8 cellular contexts compared by ENCODE assay signal in genomic region chr17:73092518-73093135, GRCh38. TPM values are rescaled to one million over a fixed set of nuclear protein-coding genes. Genes with fewer than 3 reads are reported as not detected.
DNase-seq lines count a peak whose midpoint lies in the region; ATAC-seq, FAIRE-seq and TF ChIP-seq lines count a peak whose summit lies in the region.

Gene SLC39A11, minus strand, starts transcription at chr17:73092688. Its CDS starts 3,924 bp downstream, at chr17:73088764.

- no peaks in the 10 kb centered on the region for H3K79me2 ChIP-seq in ACC112 (ENCODE audit: control insufficient read depth, insufficient read depth, low read length, unreplicated experiment)

- H3K27ac ChIP-seq in ACC112 (ENCODE audit: low read depth, low read length) (no peak within 1 kb of the TSS), WERI-Rb-1 (peak within 1 kb of the TSS; percentile 71)

- no peak for FAIRE-seq in bronchial epithelial cell (lab: Jason Lieb, UNC)

- H3K27me3 ChIP-seq in ACC112 (ENCODE audit: insufficient read depth, low read length) (peaks cover 5% of the 10 kb centered on the region; the same call in 1 of the 2 replicates), WERI-Rb-1 (ENCODE audit: insufficient read depth, low read depth, severe bottlenecking) (no peaks in the 10 kb centered on the region), bronchial epithelial cell (ENCODE audit: control insufficient read depth, insufficient read depth, low read length) (peaks cover 2% of the 10 kb centered on the region)

- H3K4me3 ChIP-seq in ACC112 (ENCODE audit: low read depth, low read length) (peak within 1 kb of the TSS; percentile 88), WERI-Rb-1 (ENCODE audit: low read depth, low read length) (peak within 1 kb of the TSS; percentile 58), bronchial epithelial cell (ENCODE audit: low read depth, low read length) (peak within 1 kb of the TSS; percentile 76)

- peaks cover 14% of the 10 kb centered on the region for H3K4me1 ChIP-seq in ACC112 (ENCODE audit: control insufficient read depth, insufficient read depth, low read length, unreplicated experiment)

- DNase-seq in NCI-H2196 (lab: John Stamatoyannopoulos, UW; ENCODE audit: unreplicated experiment) (peak; percentile 93), WERI-Rb-1 (peak; percentile 99), bronchial epithelial cell (ENCODE audit: low read depth) (peak; percentile 83), iPS-NIHi7 (ENCODE audit: extremely low spot score) (peak; percentile 97), smooth muscle cell of the brain vasculature (ENCODE audit: low read depth, low spot score) (peak; percentile 88)

- TF ChIP-seq CTCF in WERI-Rb-1 (IDR thresholded peaks at IDR 0.05; ENCODE audit: low read depth, low read length) (no peak), bronchial epithelial cell (IDR thresholded peaks at IDR 0.05; ENCODE audit: insufficient read depth, low read length, severe bottlenecking) (no peak)

- H3K36me3 ChIP-seq in ACC112 (ENCODE audit: insufficient read depth, low read length) (no peaks in the 10 kb centered on the region), WERI-Rb-1 (peaks cover 3% of the 10 kb centered on the region), bronchial epithelial cell (ENCODE audit: control insufficient read depth, insufficient read depth, low read length) (peaks cover 1% of the 10 kb centered on the region)

- peaks cover 2% of the 10 kb centered on the region for H3K9me3 ChIP-seq in WERI-Rb-1 (ENCODE audit: severe bottlenecking)

- peak; percentile 98 for ATAC-seq in GM18868 (IDR thresholded peaks at IDR 0.05; ENCODE audit: unreplicated experiment)
- ATAC-seq in HG03108 (IDR thresholded peaks at IDR 0.05; ENCODE audit: unreplicated experiment) = peak; percentile 97

- H2AFZ ChIP-seq in ACC112 (ENCODE audit: low read length, unreplicated experiment) = peak within 1 kb of the TSS; percentile 79

RNA-seq across cellular contexts. Expression of gene SLC39A11, which starts in this region (rescaled TPM):
- total RNA-seq in bronchial epithelial cell = 23.4 and 24.8 TPM in 2 replicates
